1 cellular context compared by ENCODE assay signal in the genomic region with DNA sequence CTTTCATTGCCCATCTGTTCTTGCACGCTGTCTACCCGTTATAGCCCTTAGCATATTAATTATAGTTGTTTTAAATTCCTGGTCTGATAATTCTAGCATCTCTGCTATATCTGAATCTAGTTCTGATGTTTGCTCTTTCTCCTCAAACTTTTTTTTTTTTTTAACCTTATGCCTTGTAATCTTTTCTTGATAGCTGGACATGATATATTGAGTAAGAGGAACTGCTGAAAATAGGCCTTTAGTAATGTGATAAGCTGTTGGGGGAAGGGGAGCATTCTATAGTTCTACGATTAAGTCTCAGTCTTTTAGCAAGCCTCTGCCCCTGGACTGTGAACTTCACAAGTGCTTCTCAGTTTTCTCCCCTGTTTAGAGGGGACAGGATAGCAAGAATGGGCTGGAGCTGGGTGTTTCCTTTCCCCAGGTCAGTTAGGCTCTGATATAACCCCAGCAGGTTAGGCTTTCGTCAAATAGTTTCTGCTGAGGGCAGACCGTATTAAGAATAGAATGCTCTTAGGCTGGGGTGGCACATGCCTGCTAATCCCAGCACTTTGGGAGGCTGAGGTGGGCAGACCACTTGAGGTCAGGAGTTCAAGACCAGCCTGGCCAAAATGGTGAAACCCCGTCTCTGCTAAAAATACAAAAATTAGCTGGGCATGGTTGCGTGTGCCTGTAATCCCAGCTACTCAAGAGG.
TF ChIP-seq lines count a peak whose summit lies in the region.

No MANE protein-coding gene starts in this region.

TF ChIP-seq in K562, 482 proteins besides CTCF, POLR2A, EP300 and RAD21 (continued from another document and continues in another):
- no peak for TF ChIP-seq ZBTB5 (IDR thresholded peaks at IDR 0.05)
- no peak for TF ChIP-seq NR2C2 (CRISPR knock-in tag; IDR thresholded peaks at IDR 0.05)
- 0 out of 2 replicates have a peak, but pooled peaks have one; percentile 19 for TF ChIP-seq NR2C2 (tag; IDR thresholded peaks at IDR 0.05)
- no peak for TF ChIP-seq NR1H2 (CRISPR knock-in tag; IDR thresholded peaks at IDR 0.05)
- peak in 1 of 2 experiments; percentile 71; a peak in 1 of 4 replicates for TF ChIP-seq TBL1XR1 (IDR thresholded peaks at IDR 0.05; ENCODE audit: low read length in 2 of 2)
- TF ChIP-seq SMAD2 (IDR thresholded peaks at IDR 0.05; ENCODE audit: low read depth, low read length) = no peak
- no peak for TF ChIP-seq TSC22D4 (tag; IDR thresholded peaks at IDR 0.05)
- TF ChIP-seq MEF2D (tag; conservative IDR thresholded peaks at IDR 0.05; ENCODE audit: low read depth) = peak; percentile 96
- TF ChIP-seq TBP (optimal IDR thresholded peaks at IDR 0.05; ENCODE audit: low read depth, low read length) = no peak
- peak in 1 of 2 experiments; percentile 65; a peak in 2 of 4 replicates for TF ChIP-seq RCOR1 (IDR thresholded peaks at IDR 0.05; ENCODE audit: borderline replicate concordance in 1 of 2, low read depth in 2 of 2, low read length in 2 of 2)
- no peak for TF ChIP-seq ELF1 (tag; IDR thresholded peaks at IDR 0.05)
- TF ChIP-seq SPI1 (IDR thresholded peaks at IDR 0.05; ENCODE audit: borderline replicate concordance, low read depth, low read length) = peak; percentile 91
- TF ChIP-seq TCF7L2 (IDR thresholded peaks at IDR 0.05; ENCODE audit: low read depth, low read length) = no peak
- TF ChIP-seq TEAD1 (CRISPR knock-in tag; IDR thresholded peaks at IDR 0.05) = no peak
- TF ChIP-seq NBN (IDR thresholded peaks at IDR 0.05; ENCODE audit: low read depth) = no peak
- no peak for TF ChIP-seq SRSF3 (IDR thresholded peaks at IDR 0.05; ENCODE audit: insufficient read depth, low read length)
- TF ChIP-seq ZNF431 (CRISPR knock-in tag; IDR thresholded peaks at IDR 0.05) = no peak
- TF ChIP-seq ZFP36 (IDR thresholded peaks at IDR 0.05; ENCODE audit: low read depth, low read length, partially characterized antibody) = no peak
- TF ChIP-seq ZNF224 (CRISPR knock-in tag; IDR thresholded peaks at IDR 0.05) = no peak
- TF ChIP-seq, protein P1, sequence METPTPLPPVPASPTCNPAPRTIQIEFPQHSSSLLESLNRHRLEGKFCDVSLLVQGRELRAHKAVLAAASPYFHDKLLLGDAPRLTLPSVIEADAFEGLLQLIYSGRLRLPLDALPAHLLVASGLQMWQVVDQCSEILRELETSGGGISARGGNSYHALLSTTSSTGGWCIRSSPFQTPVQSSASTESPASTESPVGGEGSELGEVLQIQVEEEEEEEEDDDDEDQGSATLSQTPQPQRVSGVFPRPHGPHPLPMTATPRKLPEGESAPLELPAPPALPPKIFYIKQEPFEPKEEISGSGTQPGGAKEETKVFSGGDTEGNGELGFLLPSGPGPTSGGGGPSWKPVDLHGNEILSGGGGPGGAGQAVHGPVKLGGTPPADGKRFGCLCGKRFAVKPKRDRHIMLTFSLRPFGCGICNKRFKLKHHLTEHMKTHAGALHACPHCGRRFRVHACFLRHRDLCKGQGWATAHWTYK (CRISPR knock-in tag; IDR thresholded peaks at IDR 0.05) = no peak
- TF ChIP-seq HIVEP1 (CRISPR knock-in tag; IDR thresholded peaks at IDR 0.05) = no peak
- no peak for TF ChIP-seq CBX1 (IDR thresholded peaks at IDR 0.05; ENCODE audit: low read depth)
- TF ChIP-seq WHSC1 (IDR thresholded peaks at IDR 0.05; ENCODE audit: low read length) = no peak
- TF ChIP-seq MBD2 (IDR thresholded peaks at IDR 0.05; ENCODE audit: borderline replicate concordance, low read depth) = no peak
- no peak for TF ChIP-seq BRF1 (IDR thresholded peaks at IDR 0.05; ENCODE audit: borderline replicate concordance, extremely low read depth, insufficient read length)
- TF ChIP-seq ZNF212 (CRISPR knock-in tag; IDR thresholded peaks at IDR 0.05) = no peak
- TF ChIP-seq, protein P2, sequence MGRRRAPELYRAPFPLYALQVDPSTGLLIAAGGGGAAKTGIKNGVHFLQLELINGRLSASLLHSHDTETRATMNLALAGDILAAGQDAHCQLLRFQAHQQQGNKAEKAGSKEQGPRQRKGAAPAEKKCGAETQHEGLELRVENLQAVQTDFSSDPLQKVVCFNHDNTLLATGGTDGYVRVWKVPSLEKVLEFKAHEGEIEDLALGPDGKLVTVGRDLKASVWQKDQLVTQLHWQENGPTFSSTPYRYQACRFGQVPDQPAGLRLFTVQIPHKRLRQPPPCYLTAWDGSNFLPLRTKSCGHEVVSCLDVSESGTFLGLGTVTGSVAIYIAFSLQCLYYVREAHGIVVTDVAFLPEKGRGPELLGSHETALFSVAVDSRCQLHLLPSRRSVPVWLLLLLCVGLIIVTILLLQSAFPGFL (CRISPR knock-in tag; IDR thresholded peaks at IDR 0.05) = no peak
- no peak for TF ChIP-seq NELFE (IDR thresholded peaks at IDR 0.05; ENCODE audit: insufficient read depth, insufficient read length)
- TF ChIP-seq BRD4 (IDR thresholded peaks at IDR 0.05) = no peak
- TF ChIP-seq FIP1L1 (IDR thresholded peaks at IDR 0.05; ENCODE audit: low read depth, low read length, poor library complexity, severe bottlenecking) = no peak
- no peak for TF ChIP-seq KLF1 (tag; IDR thresholded peaks at IDR 0.05)
- no peak for TF ChIP-seq NRF1 (conservative IDR thresholded peaks at IDR 0.05 in 1 of 2, IDR thresholded peaks at IDR 0.05 in 1 of 2)
- TF ChIP-seq, protein P3, sequence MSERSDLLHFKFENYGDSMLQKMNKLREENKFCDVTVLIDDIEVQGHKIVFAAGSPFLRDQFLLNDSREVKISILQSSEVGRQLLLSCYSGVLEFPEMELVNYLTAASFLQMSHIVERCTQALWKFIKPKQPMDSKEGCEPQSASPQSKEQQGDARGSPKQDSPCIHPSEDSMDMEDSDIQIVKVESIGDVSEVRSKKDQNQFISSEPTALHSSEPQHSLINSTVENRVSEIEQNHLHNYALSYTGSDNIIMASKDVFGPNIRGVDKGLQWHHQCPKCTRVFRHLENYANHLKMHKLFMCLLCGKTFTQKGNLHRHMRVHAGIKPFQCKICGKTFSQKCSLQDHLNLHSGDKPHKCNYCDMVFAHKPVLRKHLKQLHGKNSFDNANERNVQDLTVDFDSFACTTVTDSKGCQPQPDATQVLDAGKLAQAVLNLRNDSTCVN (CRISPR knock-in tag; IDR thresholded peaks at IDR 0.05) = no peak
- no peak for TF ChIP-seq SREBF1 (IDR thresholded peaks at IDR 0.05; ENCODE audit: borderline replicate concordance, low read depth, low read length)
- TF ChIP-seq ADNP (tag; IDR thresholded peaks at IDR 0.05) = no peak; the same call in 1 of the 2 replicates
- TF ChIP-seq MAFK (IDR thresholded peaks at IDR 0.05; ENCODE audit: low read length) = no peak
- TF ChIP-seq, protein P4, sequence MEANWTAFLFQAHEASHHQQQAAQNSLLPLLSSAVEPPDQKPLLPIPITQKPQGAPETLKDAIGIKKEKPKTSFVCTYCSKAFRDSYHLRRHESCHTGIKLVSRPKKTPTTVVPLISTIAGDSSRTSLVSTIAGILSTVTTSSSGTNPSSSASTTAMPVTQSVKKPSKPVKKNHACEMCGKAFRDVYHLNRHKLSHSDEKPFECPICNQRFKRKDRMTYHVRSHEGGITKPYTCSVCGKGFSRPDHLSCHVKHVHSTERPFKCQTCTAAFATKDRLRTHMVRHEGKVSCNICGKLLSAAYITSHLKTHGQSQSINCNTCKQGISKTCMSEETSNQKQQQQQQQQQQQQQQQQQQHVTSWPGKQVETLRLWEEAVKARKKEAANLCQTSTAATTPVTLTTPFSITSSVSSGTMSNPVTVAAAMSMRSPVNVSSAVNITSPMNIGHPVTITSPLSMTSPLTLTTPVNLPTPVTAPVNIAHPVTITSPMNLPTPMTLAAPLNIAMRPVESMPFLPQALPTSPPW (CRISPR knock-in tag; IDR thresholded peaks at IDR 0.05) = no peak; the same call in 1 of the 2 replicates
- TF ChIP-seq CREB5 (CRISPR knock-in tag; IDR thresholded peaks at IDR 0.05) = no peak
- no peak; the same call in 1 of the 2 replicates for TF ChIP-seq STAT5A (IDR thresholded peaks at IDR 0.05; ENCODE audit: borderline replicate concordance, low read length)
- TF ChIP-seq IFI16 (CRISPR knock-in tag; IDR thresholded peaks at IDR 0.05) = no peak
- TF ChIP-seq SMAD1 (IDR thresholded peaks at IDR 0.05; ENCODE audit: low read depth, low read length, partially characterized antibody) = no peak
- TF ChIP-seq HDAC1 (IDR thresholded peaks at IDR 0.05) = no peak; a peak in 1 of 4 replicates
- TF ChIP-seq GTF2F1 (IDR thresholded peaks at IDR 0.05; ENCODE audit: low read depth, low read length) = no peak
- TF ChIP-seq PHF20 (IDR thresholded peaks at IDR 0.05; ENCODE audit: partially characterized antibody) = no peak
